ENCODE assay signal across 20 cellular contexts in genomic region chr17:69062860-69063621, GRCh38. TPM values are rescaled to one million over a fixed set of nuclear protein-coding genes. Genes with fewer than 3 reads are reported as not detected.
"Had no signal": no experiment of that assay in that cellular context is flagged by ENCODE, and none has a peak within 500 bp of the region (broad histone marks: within the 10 kb centered on the region; RNA-seq: fewer than 3 reads in every experiment).

No MANE protein-coding gene starts in this region.

- H3K27ac ChIP-seq: body of pancreas, colonic mucosa, prostate gland had no signal

- H3K9me3 ChIP-seq: body of pancreas, colonic mucosa, prostate gland, SK-N-SH, transverse colon had no signal

- H3K4me3 ChIP-seq: body of pancreas, colonic mucosa, lung, prostate gland, right atrium auricular region, skin epidermis, transverse colon had no signal

- H3K36me3 ChIP-seq: colonic mucosa, prostate gland, right atrium auricular region, transverse colon had no signal

- ATAC-seq: activated CD8-positive, alpha-beta T cell treated with anti-CD3 and anti-CD28 coated beads for 36 hours; body of pancreas had no signal

- H3K27me3 ChIP-seq: body of pancreas, colonic mucosa, right atrium auricular region, transverse colon had no signal

- DNase-seq: activated B cell treated with CpG ODN at 0.5 μM for 24 hours; activated CD4-positive, alpha-beta T cell treated with anti-CD3 and anti-CD28 coated beads for 48 hours; activated CD8-positive, alpha-beta T cell treated with anti-CD3 and anti-CD28 coated beads for 36 hours; activated naive CD4-positive, alpha-beta T cell treated with Interleukin-2 at 50 U/mL for 16 hours; activated naive CD8-positive, alpha-beta T cell treated with anti-CD3 and anti-CD28 coated beads, Interleukin-2, amount 10 ng/mL, durations not matched to agents 7 days and 5 days; activated T-cell treated with anti-CD3 and anti-CD28 coated beads, Interleukin-2, amount 50 U/mL, for 1 hour; body of pancreas; caudate nucleus; colonic mucosa; erythroblast; midbrain; SK-N-SH; T-helper 1 cell; T-helper 9 cell; transverse colon had no signal

- H3K4me1 ChIP-seq: body of pancreas, colonic mucosa, prostate gland, right atrium auricular region had no signal

RNA-seq across cellular contexts. Expression of gene ABCA9, which starts 2.3 kb away (rescaled TPM):
- total RNA-seq: activated CD8-positive, alpha-beta T cell treated with anti-CD3 and anti-CD28 coated beads for 36 hours; activated T-helper 2 cell treated with anti-CD3 and anti-CD28 coated beads, Interferon-gamma antibody, Interleukin-2, Interleukin-4, amounts not matched to agents 10 μg/mL and 5 μg/mL and 100 μg/mL, durations not matched to agents 14 hours and 24 hours and 36 hours had no signal
